In the genomic region with DNA sequence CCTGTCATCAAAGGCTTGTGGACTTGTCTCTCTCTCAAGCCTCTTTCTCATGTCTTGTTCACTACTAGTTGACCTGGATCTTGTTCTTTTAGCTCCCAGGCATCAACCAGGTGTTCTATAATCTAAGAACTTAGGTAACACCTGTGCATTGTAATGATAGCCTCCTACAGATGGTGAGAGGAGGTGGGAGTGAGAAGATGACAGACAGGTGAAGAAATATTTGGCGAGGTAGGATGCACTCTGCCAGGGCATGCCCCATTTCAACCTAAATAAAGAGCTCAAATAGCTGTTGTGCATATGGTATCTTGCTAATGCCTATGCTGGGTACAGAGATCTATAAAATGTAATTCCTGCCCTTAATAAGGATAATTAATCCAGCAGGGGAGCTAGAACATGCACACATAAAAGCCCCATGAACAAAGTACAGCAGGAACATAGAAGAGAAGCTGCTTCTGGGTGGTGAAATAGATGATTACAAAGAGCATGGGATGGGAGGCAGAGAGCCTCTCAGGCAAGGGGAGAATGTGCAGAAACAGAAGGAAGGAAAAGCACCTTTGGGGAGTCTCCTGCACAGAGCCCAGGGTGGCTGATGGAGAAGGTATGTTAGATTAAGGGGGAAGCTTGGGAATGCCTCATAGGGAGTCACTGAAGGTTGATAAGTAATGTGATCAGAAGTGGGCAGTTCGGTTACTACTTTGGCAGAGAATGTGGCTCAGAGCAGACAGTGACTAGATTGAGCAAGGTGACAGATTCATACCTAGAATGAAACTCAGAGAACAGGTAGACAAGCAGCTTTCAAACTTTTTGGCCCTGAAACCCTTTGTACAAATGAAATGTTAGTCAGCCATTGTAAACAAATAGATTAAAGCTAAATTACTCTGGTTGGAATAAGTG, we compare ENCODE assay signal across 8 cellular contexts. TPM values are rescaled to one million over a fixed set of nuclear protein-coding genes. Genes with fewer than 3 reads are reported as not detected.
A peak's percentile ranks its signal among the peaks of the same experiment; 100 is the strongest.
DNase-seq lines count a peak whose midpoint lies in the region; ATAC-seq and TF ChIP-seq lines count a peak whose summit lies in the region.

No MANE protein-coding gene starts in this region.

- H3K4me1 Mint-ChIP-seq in T-cell (peaks cover 12 to 24% (median 14%) of the 10 kb centered on the region in 3 donors), nephron progenitor cell (peaks cover 11% of the 10 kb centered on the region)

- H3K36me3 Mint-ChIP-seq in T-cell (no peaks in the 10 kb centered on the region), nephron progenitor cell (ENCODE audit: low read depth) (no peaks in the 10 kb centered on the region)

- H3K27ac Mint-ChIP-seq in T-cell (peak overlapping the region; percentile 5 to 29), nephron progenitor cell (peak overlapping the region; percentile 40)

- DNase-seq in NCI-H2107 treated with DMSO at 0.1 percent for 48 hours (lab: John Stamatoyannopoulos, UW; ENCODE audit: unreplicated experiment) (peak; percentile 58), NCI-H2107 (lab: John Stamatoyannopoulos, UW) (no peak), T-cell (no peak), nephron progenitor cell (no peak), superior temporal gyrus (ENCODE audit: extremely low spot score) (no peak), NCI-H446 (lab: John Stamatoyannopoulos, UW) (no peak)
- no peak for DNase-seq in effector memory CD4-positive, alpha-beta T cell

- no peaks in the 10 kb centered on the region for H3K27me3 Mint-ChIP-seq in T-cell
- peaks cover 4% of the 10 kb centered on the region for H3K27me3 Mint-ChIP-seq in nephron progenitor cell (ENCODE audit: low read depth, poor library complexity)

- POLR2A ChIA-PET in T-cell (lab: Charles Lee) = no interaction called here

- H3K4me1 ChIP-seq in effector memory CD4-positive, alpha-beta T cell (ENCODE audit: control insufficient read depth, insufficient read depth, low read length, poor library complexity, severe bottlenecking) = no peaks in the 10 kb centered on the region

- H3K36me3 ChIP-seq in effector memory CD4-positive, alpha-beta T cell (ENCODE audit: control insufficient read depth, insufficient read depth, low read length) = no peaks in the 10 kb centered on the region

- no peaks in the 10 kb centered on the region for H3K9me3 Mint-ChIP-seq in T-cell
- H3K9me3 Mint-ChIP-seq in nephron progenitor cell = no peaks in the 10 kb centered on the region

- H3K9me3 ChIP-seq in effector memory CD4-positive, alpha-beta T cell (ENCODE audit: control insufficient read depth, low read length) = no peaks in the 10 kb centered on the region

- H3K27me3 ChIP-seq in effector memory CD4-positive, alpha-beta T cell (replicated peaks; ENCODE audit: control insufficient read depth, insufficient read depth, low read length, poor library complexity, severe bottlenecking) = no peaks in the 10 kb centered on the region

- H3K27ac ChIP-seq in effector memory CD4-positive, alpha-beta T cell (ENCODE audit: insufficient read depth, low read length, poor library complexity, severe bottlenecking) = no peak overlapping the region

- no peak overlapping the region for H3K4me3 Mint-ChIP-seq in T-cell
- no peak overlapping the region for H3K4me3 Mint-ChIP-seq in nephron progenitor cell

- no peak overlapping the region for H3K4me3 ChIP-seq in effector memory CD4-positive, alpha-beta T cell (ENCODE audit: insufficient read depth, low read depth, low read length, poor library complexity, severe bottlenecking)

- no peak for TF ChIP-seq CTCF in nephron progenitor cell (IDR thresholded peaks at IDR 0.05)

- CTCF ChIA-PET in T-cell (lab: Charles Lee) = interaction anchor here in 1 of 2 donors (0.6 to 1.2 kb wide), 7 partner anchors 11 to 73 kb away, joined by 3 to 10 read pairs (median 3); no protein-coding TSS in a partner anchor

- peak; percentile 55 for ATAC-seq in GM21360 (IDR thresholded peaks at IDR 0.05; ENCODE audit: unreplicated experiment)
- ATAC-seq in T-cell (replicated peaks in 1 of 4) = no peak

RNA-seq across cellular contexts. Expression of a gene that starts 28.1 kb away (rescaled TPM):
- 10 to 100 TPM; 15.6 to 47.3 (median 38.7) TPM for total RNA-seq in T-cell

RNA-seq across cellular contexts. Expression of a gene that starts 52.6 kb away (rescaled TPM):
- total RNA-seq in T-cell = 10 to 100 TPM in 4 of 5 donors, 1 to 10 TPM in 1; 8.7 to 17.0 (median 15.1) TPM
